ENCODE assay signal across 1 cellular context in genomic region chr1:197928849-197929336, GRCh38.
TF ChIP-seq lines count a peak whose summit lies in the region.

No MANE protein-coding gene starts in this region.

TF ChIP-seq in IMR-90, 13 proteins besides CTCF, POLR2A, EP300 and RAD21 (continued from another document):
- TF ChIP-seq BHLHE40 (IDR thresholded peaks at IDR 0.05; ENCODE audit: low read depth, low read length), result no peak
- TF ChIP-seq FOS (IDR thresholded peaks at IDR 0.05; ENCODE audit: low read depth, low read length), result no peak
- TF ChIP-seq, protein P1, sequence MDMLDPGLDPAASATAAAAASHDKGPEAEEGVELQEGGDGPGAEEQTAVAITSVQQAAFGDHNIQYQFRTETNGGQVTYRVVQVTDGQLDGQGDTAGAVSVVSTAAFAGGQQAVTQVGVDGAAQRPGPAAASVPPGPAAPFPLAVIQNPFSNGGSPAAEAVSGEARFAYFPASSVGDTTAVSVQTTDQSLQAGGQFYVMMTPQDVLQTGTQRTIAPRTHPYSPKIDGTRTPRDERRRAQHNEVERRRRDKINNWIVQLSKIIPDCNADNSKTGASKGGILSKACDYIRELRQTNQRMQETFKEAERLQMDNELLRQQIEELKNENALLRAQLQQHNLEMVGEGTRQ (IDR thresholded peaks at IDR 0.05; ENCODE audit: low read depth, low read length), result no peak
- no peak for TF ChIP-seq MAFK (IDR thresholded peaks at IDR 0.05; ENCODE audit: low read depth, low read length)
- TF ChIP-seq RFX5 (IDR thresholded peaks at IDR 0.05; ENCODE audit: low read depth, low read length), result no peak
- TF ChIP-seq ELK1 (IDR thresholded peaks at IDR 0.05; ENCODE audit: borderline replicate concordance, low read depth, low read length), result no peak
- no peak for TF ChIP-seq CEBPB (IDR thresholded peaks at IDR 0.05; ENCODE audit: low read depth, low read length)
